10 cellular contexts compared by ENCODE assay signal in the genomic region with DNA sequence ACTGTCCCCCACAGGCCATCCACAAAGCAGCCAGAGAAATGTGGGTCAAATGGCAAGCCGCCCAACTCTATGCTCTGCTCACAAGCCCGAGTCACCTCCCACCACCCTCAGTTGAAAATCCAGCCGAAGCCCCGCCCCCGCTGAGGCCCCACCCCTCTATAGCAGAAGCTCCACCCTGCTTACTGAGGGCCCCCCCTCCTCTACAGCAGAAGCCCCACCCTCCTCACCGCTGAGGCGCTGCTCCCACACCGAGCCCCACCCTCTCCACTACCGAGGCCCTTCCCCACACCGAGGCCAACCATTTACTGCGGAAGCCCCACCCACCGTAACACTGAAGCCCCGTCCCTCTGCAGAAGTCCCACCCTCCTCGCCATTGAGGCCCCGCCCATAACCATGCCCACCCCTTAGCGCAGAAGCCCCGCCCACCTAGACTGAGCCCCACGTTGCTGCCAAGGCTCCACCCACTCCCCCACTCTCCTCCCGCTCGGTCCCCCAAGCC. TPM values are rescaled to one million over a fixed set of nuclear protein-coding genes. Genes with fewer than 3 reads are reported as not detected.
DNase-seq lines count a peak whose midpoint lies in the region; ATAC-seq and TF ChIP-seq lines count a peak whose summit lies in the region.
"Had no signal": no experiment of that assay in that cellular context is flagged by ENCODE, and none has a peak within 500 bp of the region (broad histone marks: within the 10 kb centered on the region; RNA-seq: fewer than 3 reads in every experiment).

No MANE protein-coding gene starts in this region.

- no peaks in the 10 kb centered on the region for H3K9me3 Mint-ChIP-seq in stimulated activated naive B cell treated with anti-CD40 and anti-IgM and Interleukin-4, amounts not matched to agents 10 μg/mL and 1 μg/mL and 100 μg/mL, for 72 hours

- no peaks in the 10 kb centered on the region for H3K4me1 Mint-ChIP-seq in stimulated activated naive B cell treated with anti-CD40 and anti-IgM and Interleukin-4, amounts not matched to agents 10 μg/mL and 1 μg/mL and 100 μg/mL, for 72 hours

- H3K4me1 ChIP-seq in foreskin keratinocyte = no peaks in the 10 kb centered on the region
- H3K4me1 ChIP-seq: parathyroid adenoma had no signal

- H3K36me3 Mint-ChIP-seq in stimulated activated naive B cell treated with anti-CD40 and anti-IgM and Interleukin-4, amounts not matched to agents 10 μg/mL and 1 μg/mL and 100 μg/mL, for 72 hours = peaks cover 35 to 44% of the 10 kb centered on the region in 2 donors

- DNase-seq in activated CD4-positive, alpha-beta T cell treated with anti-CD3 and anti-CD28 coated beads, Interleukin-2, amount 50 U/mL, for 48 hours = peak; percentile 13 to 15
- no peak for DNase-seq in activated CD4-positive, alpha-beta T cell treated with anti-CD3 and anti-CD28 coated beads for 4 hours
- DNase-seq in foreskin keratinocyte (no peak), T-helper 1 cell (no peak), DMS79 treated with DMSO at 0.1 percent for 48 hours (lab: John Stamatoyannopoulos, UW) (no peak), COLO668 (lab: John Stamatoyannopoulos, UW; ENCODE audit: unreplicated experiment) (no peak)
- no peak for DNase-seq in stimulated activated naive B cell treated with anti-CD40 and anti-IgM and Interleukin-4, amounts not matched to agents 10 μg/mL and 1 μg/mL and 100 μg/mL, for 72 hours
- DNase-seq: OCI-M1 had no signal

- H3K27ac ChIP-seq in foreskin keratinocyte = no peak overlapping the region
- H3K27ac ChIP-seq: parathyroid adenoma had no signal

- H3K4me3 Mint-ChIP-seq in stimulated activated naive B cell treated with anti-CD40 and anti-IgM and Interleukin-4, amounts not matched to agents 10 μg/mL and 1 μg/mL and 100 μg/mL, for 72 hours = no peak overlapping the region

- no peak for TF ChIP-seq CTCF in foreskin keratinocyte (conservative IDR thresholded peaks at IDR 0.05)

- no peaks in the 10 kb centered on the region for H3K27me3 ChIP-seq in foreskin keratinocyte

- H3K27me3 Mint-ChIP-seq in stimulated activated naive B cell treated with anti-CD40 and anti-IgM and Interleukin-4, amounts not matched to agents 10 μg/mL and 1 μg/mL and 100 μg/mL, for 72 hours = no peaks in the 10 kb centered on the region

- H3K27ac Mint-ChIP-seq in stimulated activated naive B cell treated with anti-CD40 and anti-IgM and Interleukin-4, amounts not matched to agents 10 μg/mL and 1 μg/mL and 100 μg/mL, for 72 hours = no peak overlapping the region

- ATAC-seq in SK-N-SH treated with all-trans-retinoic acid at 6 μM for 48 hours = peak; percentile 56
- peak; percentile 69 for ATAC-seq in foreskin keratinocyte
- peak; percentile 36 to 57 for ATAC-seq in stimulated activated naive B cell treated with anti-CD40 and anti-IgM and Interleukin-4, amounts not matched to agents 10 μg/mL and 1 μg/mL and 100 μg/mL, for 72 hours (replicated peaks)

TF ChIP-seq in SK-N-SH treated with all-trans-retinoic acid at 6 μM for 48 hours, 23 proteins besides CTCF, POLR2A, EP300 and RAD21:
- TF ChIP-seq CREB5 (CRISPR knock-in tag; IDR thresholded peaks at IDR 0.05; ENCODE audit: low read depth) (no peak), ZFP30 (CRISPR knock-in tag; IDR thresholded peaks at IDR 0.05) (no peak), CSDC2 (CRISPR knock-in tag; IDR thresholded peaks at IDR 0.05) (no peak), ESRRG (CRISPR knock-in tag; IDR thresholded peaks at IDR 0.05) (no peak), SNAI2 (CRISPR knock-in tag; IDR thresholded peaks at IDR 0.05) (no peak), PATZ1 (CRISPR knock-in tag; IDR thresholded peaks at IDR 0.05; ENCODE audit: borderline replicate concordance) (no peak), RARB (CRISPR knock-in tag; IDR thresholded peaks at IDR 0.05) (no peak), CSRNP3 (CRISPR knock-in tag; IDR thresholded peaks at IDR 0.05) (no peak), ZNF565 (CRISPR knock-in tag; conservative IDR thresholded peaks at IDR 0.05; ENCODE audit: low read depth) (no peak), TOX (CRISPR knock-in tag; IDR thresholded peaks at IDR 0.05; ENCODE audit: borderline replicate concordance) (no peak), TCF4 (CRISPR knock-in tag; IDR thresholded peaks at IDR 0.05; ENCODE audit: borderline replicate concordance) (no peak), OSR1 (CRISPR knock-in tag; IDR thresholded peaks at IDR 0.05) (no peak), PPARA (CRISPR knock-in tag; IDR thresholded peaks at IDR 0.05; ENCODE audit: borderline replicate concordance) (no peak), ZFP3 (CRISPR knock-in tag; IDR thresholded peaks at IDR 0.05) (no peak), ISL1 (CRISPR knock-in tag; IDR thresholded peaks at IDR 0.05) (no peak), GLIS3 (CRISPR knock-in tag; IDR thresholded peaks at IDR 0.05) (no peak)

RNA-seq across cellular contexts. Expression of gene MYDGF, which starts 8.8 kb away (rescaled TPM):
- 127 and 150 TPM in 2 replicates for total RNA-seq in foreskin keratinocyte
- 205 and 269 TPM in 2 replicates for polyA plus RNA-seq in foreskin keratinocyte

RNA-seq across cellular contexts. Expression of gene TNFAIP8L1, which starts 39.6 kb away (rescaled TPM):
- total RNA-seq in foreskin keratinocyte = 11.0 and 14.1 TPM in 2 replicates
- 10.8 and 13.0 TPM in 2 replicates for polyA plus RNA-seq in foreskin keratinocyte

RNA-seq across cellular contexts. Expression of gene DPP9, which starts 44.7 kb away (rescaled TPM):
- 86.8 and 88.1 TPM in 2 replicates for total RNA-seq in foreskin keratinocyte
- polyA plus RNA-seq in foreskin keratinocyte = 55.8 and 60.1 TPM in 2 replicates

Comparison
In these comparisons a context has a peak if more than half of its experiments do, and no peak if none do; other contexts are left out.
1. DNase-seq: peak in activated CD4-positive, alpha-beta T cell treated with anti-CD3 and anti-CD28 coated beads, Interleukin-2, amount 50 U/mL, for 48 hours (2 of 2); none in activated CD4-positive, alpha-beta T cell treated with anti-CD3 and anti-CD28 coated beads for 4 hours (0 of 2), foreskin keratinocyte (0 of 2), stimulated activated naive B cell treated with anti-CD40 and anti-IgM and Interleukin-4, amounts not matched to agents 10 μg/mL and 1 μg/mL and 100 μg/mL, for 72 hours (single experiment), T-helper 1 cell (0 of 5), DMS79 treated with DMSO at 0.1 percent for 48 hours (single experiment) and COLO668 (single experiment).
2. Peak in every context shown above with its lines, with median percentiles within 50 percentile points of each other: ATAC-seq.